In genomic region chr3:47542614-47543173, GRCh38 we compare ENCODE assay signal across 13 cellular contexts. TPM values are rescaled to one million over a fixed set of nuclear protein-coding genes. Genes with fewer than 3 reads are reported as not detected.
A peak's percentile ranks its signal among the peaks of the same experiment; 100 is the strongest.
DNase-seq lines count a peak whose midpoint lies in the region; ATAC-seq and TF ChIP-seq lines count a peak whose summit lies in the region.
"Had no signal": no experiment of that assay in that cellular context is flagged by ENCODE, and none has a peak within 500 bp of the region (broad histone marks: within the 10 kb centered on the region; RNA-seq: fewer than 3 reads in every experiment).

No MANE protein-coding gene starts in this region.

- no peak overlapping the region for H3K4me2 ChIP-seq in IMR-90 (ENCODE audit: low read depth, low read length)

- no peak overlapping the region for H2BK20ac ChIP-seq in IMR-90 (ENCODE audit: low read depth, low read length)

- H3K27me3 Mint-ChIP-seq in activated T-cell treated with anti-CD3 and anti-CD28 coated beads, Interleukin-2, amount 50 U/mL, for 24 hours = peaks cover 5% of the 10 kb centered on the region

- no peak overlapping the region for H3K9ac ChIP-seq in IMR-90 (ENCODE audit: low read depth, low read length)

- no peak overlapping the region for H3K18ac ChIP-seq in IMR-90 (ENCODE audit: low read depth, low read length)

- no peaks in the 10 kb centered on the region for H3K4me1 ChIP-seq in IMR-90 (ENCODE audit: control insufficient read depth, insufficient read depth, low read length)
- H3K4me1 ChIP-seq in mucosa of descending colon (ENCODE audit: low read depth) = no peaks in the 10 kb centered on the region

- ATAC-seq in IMR-90 (ENCODE audit: low read depth) (peak; percentile 79), mucosa of descending colon (peak; percentile 21)
- ATAC-seq: left lobe of liver had no signal

- peaks cover 6% of the 10 kb centered on the region for H3K27me3 ChIP-seq in IMR-90 (ENCODE audit: control insufficient read depth, insufficient read depth, low read length)

- POLR2A ChIA-PET in IMR-90 (lab: Charles Lee; ENCODE audit: unreplicated experiment) = no interaction called here

- H3K4me1 Mint-ChIP-seq in activated T-cell treated with anti-CD3 and anti-CD28 coated beads, Interleukin-2, amount 50 U/mL, for 24 hours (ENCODE audit: low read depth) = peaks cover 3% of the 10 kb centered on the region

- in situ Hi-C loops in IMR-90 (cut with MboI; ENCODE audit: low sequenced_read_pairs) = no loop called here

- no peaks in the 10 kb centered on the region for H4K20me1 ChIP-seq in IMR-90 (ENCODE audit: insufficient read depth, low read length)

- no peak overlapping the region for H4K8ac ChIP-seq in IMR-90 (ENCODE audit: low read depth in 2 of 2, low read length in 2 of 2)

- H3K27ac Mint-ChIP-seq in activated T-cell treated with anti-CD3 and anti-CD28 coated beads, Interleukin-2, amount 50 U/mL, for 24 hours = no peak overlapping the region
- H3K27ac Mint-ChIP-seq: HFFc6 had no signal

- H3K4me3 ChIP-seq in IMR-90 (ENCODE audit: insufficient read depth, low read depth, low read length) (no peak overlapping the region), coronary artery (peak overlapping the region; percentile 14), mucosa of descending colon (no peak overlapping the region)

- WGBS in IMR-90 (ENCODE audit: extremely low coverage in 2 of 2, insufficient read length in 1 of 2), 2 experiments = 42% methylated on average over 7 of the region's 20 CpGs; no CpG with 5 or more reads in 1 of the 2 experiments

- H3K56ac ChIP-seq in IMR-90 (ENCODE audit: extremely low read depth, insufficient read depth, low read length) = no peak overlapping the region

- H4K91ac ChIP-seq in IMR-90 (ENCODE audit: insufficient read depth, low read depth, low read length) = no peak overlapping the region

- no peak overlapping the region for H3K4ac ChIP-seq in IMR-90 (ENCODE audit: low read depth, low read length)

- H2BK15ac ChIP-seq in IMR-90 (ENCODE audit: low read depth, low read length) = no peak overlapping the region

- dilution Hi-C loops in IMR-90 (cut with HindIII; ENCODE audit: low sequenced_read_pairs, unreplicated experiment) = no loop called here

- H2AK9ac ChIP-seq in IMR-90 (replicated peaks; ENCODE audit: low read depth, low read length, poor library complexity) = no peak overlapping the region

- H3K36me3 Mint-ChIP-seq in activated T-cell treated with anti-CD3 and anti-CD28 coated beads, Interleukin-2, amount 50 U/mL, for 24 hours (ENCODE audit: low read depth) = no peaks in the 10 kb centered on the region

- H3K9me1 ChIP-seq in IMR-90 (ENCODE audit: insufficient read depth, low read length) = 0 out of 2 replicates have a peak, but pooled peaks cover 3% of the 10 kb centered on the region

- H2BK5ac ChIP-seq in IMR-90 (ENCODE audit: low read depth, low read length, poor library complexity, severe bottlenecking) = no peak overlapping the region

- H3K36me3 ChIP-seq in IMR-90 (ENCODE audit: control insufficient read depth, insufficient read depth, low read length) (no peaks in the 10 kb centered on the region), mucosa of descending colon (ENCODE audit: low read depth) (no peaks in the 10 kb centered on the region)

- H3K79me1 ChIP-seq in IMR-90 (ENCODE audit: low read depth in 1 of 2, low read length in 2 of 2) = no peaks in the 10 kb centered on the region

- H3K9me3 Mint-ChIP-seq in activated T-cell treated with anti-CD3 and anti-CD28 coated beads, Interleukin-2, amount 50 U/mL, for 24 hours = no peaks in the 10 kb centered on the region
- H3K9me3 Mint-ChIP-seq: HFFc6 had no signal

- no peak overlapping the region for H3K4me3 Mint-ChIP-seq in activated T-cell treated with anti-CD3 and anti-CD28 coated beads, Interleukin-2, amount 50 U/mL, for 24 hours
- H3K4me3 Mint-ChIP-seq: HFFc6 had no signal

- H2AFZ ChIP-seq in IMR-90 (replicated peaks; ENCODE audit: low read length, poor library complexity) = peak overlapping the region; percentile 35

- no peak overlapping the region for H4K5ac ChIP-seq in IMR-90 (ENCODE audit: low read depth, low read length)

- intact Hi-C loops in IMR-90 (cut with micrococcal nuclease) (no loop called here), mucosa of descending colon (cut with DNase I, micrococcal nuclease) (no loop called here)

- no peak for TF ChIP-seq CTCF in IMR-90 (conservative IDR thresholded peaks at IDR 0.05; ENCODE audit: low read depth, low read length)
- TF ChIP-seq CTCF in coronary artery (IDR thresholded peaks at IDR 0.05) = no peak
- TF ChIP-seq CTCF in mucosa of descending colon (IDR thresholded peaks at IDR 0.05) = no peak

- H2AK5ac ChIP-seq in IMR-90 (ENCODE audit: low read depth, low read length) = no peak overlapping the region

- TF ChIP-seq RAD21 in IMR-90 (IDR thresholded peaks at IDR 0.05; ENCODE audit: low read length) = no peak

- H3K27ac ChIP-seq in IMR-90 (ENCODE audit: insufficient read depth, low read length) = no peak overlapping the region
- peak overlapping the region; percentile 3 to 49 for H3K27ac ChIP-seq in coronary artery
- no peak overlapping the region for H3K27ac ChIP-seq in substantia nigra (ENCODE audit: low read depth, low read length, poor library complexity, severe bottlenecking)
- H3K27ac ChIP-seq: RWPE1 had no signal

- H3K23ac ChIP-seq in IMR-90 (ENCODE audit: low read depth, low read length) = no peak overlapping the region

- H2BK120ac ChIP-seq in IMR-90 (ENCODE audit: low read depth, low read length) = no peak overlapping the region

- no peak overlapping the region for H3K14ac ChIP-seq in IMR-90 (replicated peaks; ENCODE audit: low read depth, low read length)

- H3K9me3 ChIP-seq in IMR-90 (ENCODE audit: control insufficient read depth, insufficient read depth, low read length) = no peaks in the 10 kb centered on the region
- H3K9me3 ChIP-seq in mucosa of descending colon = no peaks in the 10 kb centered on the region

- no peak for TF ChIP-seq POLR2A in IMR-90 (IDR thresholded peaks at IDR 0.05; ENCODE audit: low read depth, low read length)

- BruUV-seq in IMR-90 (replicated peaks; lab: Mats Ljungman, UMichigan) = no TSS peak

- peak; percentile 16 for DNase-seq in IMR-90
- no peak for DNase-seq in coronary artery (ENCODE audit: low spot score)
- peak in 1 of 3 donors; percentile 51 for DNase-seq in mucosa of descending colon
- DNase-seq in substantia nigra (lab: John Stamatoyannopoulos, UW) = peak in 43 of 49 donors; percentile 6 to 95 (median 65)
- no peak for DNase-seq in NCI-H774 (lab: John Stamatoyannopoulos, UW)
- no peak for DNase-seq in activated T-cell treated with anti-CD3 and anti-CD28 coated beads, Interleukin-2, amount 50 U/mL, for 24 hours
- DNase-seq in effector CD4-positive, alpha-beta T cell = no peak
- DNase-seq: Calu3, HFFc6, Kasumi-1, NCI-H2171 treated with DMSO at 0.1 percent for 48 hours had no signal

- CTCF ChIA-PET in IMR-90 (lab: Yijun Ruan, JAX) = no interaction called here

TF ChIP-seq in IMR-90, 13 proteins besides CTCF, POLR2A, EP300 and RAD21:
- TF ChIP-seq RFX5 (IDR thresholded peaks at IDR 0.05; ENCODE audit: low read depth, low read length) (no peak), SMC3 (IDR thresholded peaks at IDR 0.05; ENCODE audit: low read depth, low read length) (no peak), ELK1 (IDR thresholded peaks at IDR 0.05; ENCODE audit: borderline replicate concordance, low read depth, low read length) (no peak), USF2 (IDR thresholded peaks at IDR 0.05; ENCODE audit: low read depth, low read length) (no peak), MAFK (IDR thresholded peaks at IDR 0.05; ENCODE audit: low read depth, low read length) (no peak), MAZ (IDR thresholded peaks at IDR 0.05; ENCODE audit: borderline replicate concordance, low read depth, low read length) (no peak), MXI1 (IDR thresholded peaks at IDR 0.05; ENCODE audit: borderline replicate concordance, low read depth, low read length) (no peak), RCOR1 (IDR thresholded peaks at IDR 0.05; ENCODE audit: insufficient replicate concordance, low read length) (no peak)
TF ChIP-seq in IMR-90: peak in this region for 0.

RNA-seq across cellular contexts. Expression of gene ELP6, which starts 29.2 kb away (rescaled TPM):
- total RNA-seq in IMR-90 (2012; rRNA removed) (26.1 and 31.4 TPM in 2 replicates), mucosa of descending colon (10 to 100 TPM; 21.2 to 26.9 (median 25.9) TPM)
- 44.9 and 49.4 TPM in 2 replicates for polyA plus RNA-seq in IMR-90 (2012; rRNA removed)
- 53.8 and 59.8 TPM in 2 replicates for polyA plus RNA-seq in IMR-90 (2012; cell fraction: cytosol; rRNA removed)
- 38.9 and 42.4 TPM in 2 replicates for polyA plus RNA-seq in IMR-90 (2012; cell fraction: nucleus; rRNA removed; ENCODE audit: low replicate concordance)

RNA-seq across cellular contexts. Expression of gene CSPG5, which starts 36.0 kb away (rescaled TPM):
- total RNA-seq in IMR-90 (2012; rRNA removed) = under 0.01 TPM in 2 replicates
- 0.10 TPM in 2 replicates for polyA plus RNA-seq in IMR-90 (2012; rRNA removed)
- 0.06 and 0.13 TPM in 2 replicates for polyA plus RNA-seq in IMR-90 (2012; cell fraction: cytosol; rRNA removed)
- 0.05 and 0.07 TPM in 2 replicates for polyA plus RNA-seq in IMR-90 (2012; cell fraction: nucleus; rRNA removed; ENCODE audit: low replicate concordance)
- total RNA-seq in mucosa of descending colon = 1 to 10 TPM in 1 of 3 donors, under 1 TPM in 2; 0.58 to 1.7 (median 0.60) TPM

Comparison
In these comparisons a context has a peak if more than half of its experiments do, and no peak if none do; other contexts are left out.
1. DNase-seq: peak in IMR-90 (single experiment) and substantia nigra (43 of 49); none in coronary artery (single experiment), NCI-H774 (single experiment), activated T-cell treated with anti-CD3 and anti-CD28 coated beads, Interleukin-2, amount 50 U/mL, for 24 hours (single experiment) and effector CD4-positive, alpha-beta T cell (single experiment).
2. H3K27ac ChIP-seq: peak in coronary artery (2 of 2); none in IMR-90 (single experiment) and substantia nigra (single experiment).